31 cellular contexts compared by ENCODE assay signal in the genomic region with DNA sequence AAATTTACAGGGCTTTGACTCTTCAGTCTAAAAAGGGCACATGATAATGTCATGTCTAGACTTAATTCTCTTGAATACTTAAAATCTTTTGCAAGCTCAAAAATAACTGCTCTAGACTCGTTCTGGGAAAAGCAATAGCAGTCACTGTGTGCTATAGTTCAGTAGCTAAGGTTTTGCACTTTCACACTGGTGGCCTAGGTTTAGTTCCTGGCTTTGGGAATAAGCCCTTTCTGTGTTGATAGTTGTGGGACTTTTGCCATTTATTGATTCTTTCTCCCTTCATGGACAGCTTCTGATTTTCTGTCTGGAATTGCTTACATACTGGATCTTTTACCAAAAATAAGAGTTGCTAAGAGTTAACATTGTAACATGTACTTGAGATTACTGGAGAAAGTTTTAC.
"Had no signal": no experiment of that assay in that cellular context is flagged by ENCODE, and none has a peak within 500 bp of the region (broad histone marks: within the 10 kb centered on the region; RNA-seq: fewer than 3 reads in every experiment).

No MANE protein-coding gene starts in this region.

- H3K27ac ChIP-seq: neutrophil, ovary, parathyroid adenoma, psoas muscle, skin epidermis, spleen, thoracic aorta, thyroid gland, tibial nerve, upper lobe of left lung, vagina had no signal

- DNase-seq: naive thymus-derived CD4-positive, alpha-beta T cell; natural killer cell; nephron progenitor cell; occipital lobe; ovary; posterior cingulate gyrus; psoas muscle; right cardiac atrium; spleen; stimulated activated CD4-positive, alpha-beta T cell treated with anti-CD3 and anti-CD28 coated beads, Interleukin-12 subunit alpha, Interleukin-12 subunit beta, amount 100 ng/mL, for 4 hours; stimulated activated CD4-positive, alpha-beta T cell treated with anti-CD3 and anti-CD28 coated beads, Interleukin-1b, Interleukin-23, amount 100 ng/mL, for 48 hours; stimulated activated CD4-positive, alpha-beta T cell treated with anti-CD3 and anti-CD28 coated beads, Interleukin-4, amount 100 ng/mL, for 1 hour; stimulated activated CD4-positive, alpha-beta T cell treated with anti-CD3 and anti-CD28 coated beads, Interleukin-4, amount 100 ng/mL, for 4 hours; stimulated activated CD8-positive, alpha-beta memory T cell treated with anti-CD3 and anti-CD28 coated beads, Interleukin-4, amount 100 ng/mL, for 48 hours; stimulated activated naive CD4-positive, alpha-beta T cell; stimulated activated naive CD8-positive, alpha-beta T cell treated with anti-CD3 and anti-CD28 coated beads, Interleukin-15, amount 100 ng/mL, for 72 hours; stimulated activated naive CD8-positive, alpha-beta T cell treated with anti-CD3 and anti-CD28 coated beads, Interleukin-15, Interleukin-2, amounts not matched to agents 100 U/mL and 50 U/mL, for 24 hours; substantia nigra; thyroid gland; trophoblast cell; upper lobe of left lung had no signal

- H3K4me1 ChIP-seq: parathyroid adenoma, psoas muscle, spleen, thyroid gland, tibial nerve, upper lobe of left lung, vagina had no signal

- H3K4me2 ChIP-seq: smooth muscle cell had no signal

- H3K27me3 ChIP-seq: neutrophil, ovary, spleen, thyroid gland, tibial nerve, upper lobe of left lung, vagina had no signal

- H3K9me3 ChIP-seq: ovary, thyroid gland had no signal

- H3K79me2 ChIP-seq: parathyroid adenoma had no signal

- H3K36me3 ChIP-seq: neutrophil, ovary, spleen, thoracic aorta, thyroid gland, tibial nerve, upper lobe of left lung, vagina had no signal

- H2AFZ ChIP-seq: parathyroid adenoma had no signal

- FAIRE-seq: urothelium cell line had no signal

- H3K4me3 ChIP-seq: ovary, psoas muscle, skin epidermis, smooth muscle cell, spleen, thoracic aorta, thyroid gland, tibial nerve, upper lobe of left lung, vagina had no signal

- ATAC-seq: naive thymus-derived CD4-positive, alpha-beta T cell; natural killer cell; psoas muscle; right cardiac atrium; sciatic nerve; stimulated activated memory B cell treated with anti-CD40 and anti-IgM and Interleukin-4, amounts not matched to agents 10 μg/mL and 1 μg/mL and 100 μg/mL, for 72 hours; stimulated activated naive CD8-positive, alpha-beta T cell treated with anti-CD3 and anti-CD28 coated beads, Interleukin-15, amount 100 ng/mL, for 72 hours; stimulated activated naive CD8-positive, alpha-beta T cell treated with anti-CD3 and anti-CD28 coated beads, Interleukin-15, Interleukin-2, amounts not matched to agents 100 U/mL and 50 U/mL, for 24 hours had no signal

- H3K9ac ChIP-seq: parathyroid adenoma had no signal
